Comparison of ENCODE assay signal across 8 cellular contexts in the genomic region with DNA sequence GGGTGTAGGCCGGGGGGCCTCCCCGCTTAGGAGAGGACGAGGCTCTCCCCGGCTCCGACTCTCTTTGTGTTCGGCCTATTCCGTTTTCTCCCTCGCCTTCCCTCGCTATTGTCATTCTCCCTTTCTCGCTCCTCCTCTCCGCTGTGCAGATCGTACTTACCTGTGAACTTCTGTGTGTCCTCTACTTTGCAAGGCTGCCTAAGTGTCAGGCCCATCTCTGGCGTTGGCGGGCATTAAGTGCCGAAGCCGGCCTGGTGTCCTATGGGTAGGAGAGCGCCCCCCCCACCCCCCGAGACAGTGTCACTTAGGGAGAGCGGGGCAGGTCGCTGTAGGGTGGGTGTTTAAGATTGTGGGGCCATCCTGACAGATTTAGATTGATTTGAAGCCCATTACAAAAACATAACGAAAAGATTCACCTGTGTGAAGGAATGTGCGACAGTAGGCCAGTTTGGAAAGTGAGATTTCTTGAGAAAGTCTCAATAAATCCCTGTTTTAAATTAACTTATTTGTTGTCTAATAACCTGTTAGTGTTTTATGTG. TPM values are rescaled to one million over a fixed set of nuclear protein-coding genes. Genes with fewer than 3 reads are reported as not detected.
A peak's percentile ranks its signal among the peaks of the same experiment; 100 is the strongest.
DNase-seq lines count a peak whose midpoint lies in the region; FAIRE-seq and TF ChIP-seq lines count a peak whose summit lies in the region.

No MANE protein-coding gene starts in this region.

- no peaks in the 10 kb centered on the region for H3K9me2 ChIP-seq in Karpas-422 (replicated peaks; ENCODE audit: insufficient read depth, low read length)

- H3K9ac ChIP-seq in Karpas-422 (ENCODE audit: low read length) (peak overlapping the region; percentile 95), duodenal mucosa (ENCODE audit: low read depth in 1 of 2, low read length in 2 of 2) (peak overlapping the region; percentile 90 to 97)

- FAIRE-seq in GM12892 (lab: Jason Lieb, UNC) = no peak
- no peak for FAIRE-seq in H54 (lab: Jason Lieb, UNC)

- H3K36me3 ChIP-seq in Karpas-422 (ENCODE audit: insufficient read depth, low read length) = peaks cover 55% of the 10 kb centered on the region
- peaks cover 17 to 26% of the 10 kb centered on the region in 2 donors for H3K36me3 ChIP-seq in duodenal mucosa (ENCODE audit: control insufficient read depth in 1 of 2, insufficient read depth in 2 of 2, low read length in 2 of 2)

- 0 out of 2 replicates have a peak, but pooled peaks cover 6% of the 10 kb centered on the region for H4K20me1 ChIP-seq in Karpas-422 (ENCODE audit: insufficient read depth, low read depth, low read length)

- peaks cover 18% of the 10 kb centered on the region for H3K4me1 ChIP-seq in Karpas-422 (ENCODE audit: low read length)
- H3K4me1 ChIP-seq in duodenal mucosa (ENCODE audit: control insufficient read depth in 1 of 2, insufficient read depth in 2 of 2, low read length in 2 of 2) = peaks cover 14 to 21% of the 10 kb centered on the region in 2 donors

- TF ChIP-seq POLR2A in GM12892 (IDR thresholded peaks at IDR 0.05; ENCODE audit: low read depth, low read length) = no peak
- peak; percentile 20; the same call in 1 of the 2 replicates for TF ChIP-seq POLR2A in H54 (IDR thresholded peaks at IDR 0.05; ENCODE audit: low read depth, low read length)

- H3K4me2 ChIP-seq in Karpas-422 (ENCODE audit: low read depth, low read length, poor library complexity, severe bottlenecking) = peak overlapping the region; percentile 81

- peaks cover 65% of the 10 kb centered on the region for H3K79me2 ChIP-seq in Karpas-422 (ENCODE audit: low read length)

- H3K27me3 ChIP-seq in Karpas-422 (ENCODE audit: low read length) = no peaks in the 10 kb centered on the region
- no peaks in the 10 kb centered on the region for H3K27me3 ChIP-seq in duodenal mucosa (ENCODE audit: control insufficient read depth in 1 of 2, insufficient read depth in 2 of 2, low read length in 2 of 2)

- H3K9me3 ChIP-seq in Karpas-422 (ENCODE audit: low read length) = peaks cover 8% of the 10 kb centered on the region
- H3K9me3 ChIP-seq in duodenal mucosa (ENCODE audit: control insufficient read depth in 1 of 2, low read length in 2 of 2) = peaks cover 6 to 14% of the 10 kb centered on the region in 2 donors

- peak; percentile 36 for DNase-seq in GM12892 (ENCODE audit: insufficient read length)
- no peak for DNase-seq in H54 (ENCODE audit: insufficient read length, low spot score)
- peak; percentile 79 for DNase-seq in Karpas-422
- peak; percentile 15 for DNase-seq in activated CD4-positive, alpha-beta T cell treated with anti-CD3 and anti-CD28 coated beads for 1 hour
- DNase-seq in lung microvascular endothelial cell (ENCODE audit: low read depth in 2 of 2) = peak; percentile 56 to 64
- DNase-seq in stimulated activated CD8-positive, alpha-beta memory T cell treated with anti-CD3 and anti-CD28 coated beads, Interleukin-2, amount 100 ng/mL, for 48 hours (ENCODE audit: low read depth in 2 of 2) = peak; percentile 11 to 14
- no peak for DNase-seq in dedifferentiated amniotic fluid mesenchymal stem cell (ENCODE audit: extremely low spot score)

- H3K27ac ChIP-seq in Karpas-422 (ENCODE audit: low read length) = peak overlapping the region; percentile 81
- H3K27ac ChIP-seq in duodenal mucosa (ENCODE audit: low read depth, low read length) = peak overlapping the region; percentile 92

- peak overlapping the region; percentile 91; the same call in 1 of the 2 replicates for H2AFZ ChIP-seq in Karpas-422 (ENCODE audit: low read length)

- H3K4me3 ChIP-seq in Karpas-422 (ENCODE audit: low read length) (peak overlapping the region; percentile 83), duodenal mucosa (ENCODE audit: low read depth in 1 of 2, low read length in 2 of 2) (peak overlapping the region; percentile 90 to 98)

RNA-seq across cellular contexts. Expression of gene RBM33, which starts 0.6 kb away (rescaled TPM):
- 23.5 TPM for polyA plus RNA-seq in GM12892 (2012; ENCODE audit: missing spikeins)
- 33.0 and 34.4 TPM in 2 replicates for total RNA-seq in Karpas-422 (2014; rRNA removed; shearing (Covaris generic); ENCODE audit: low replicate concordance)
- total RNA-seq in lung microvascular endothelial cell = 13.3 and 21.4 TPM in 2 replicates

Comparison
In these comparisons a context has a peak if more than half of its experiments do, and no peak if none do; other contexts are left out.
1. DNase-seq: peak in GM12892 (single experiment), Karpas-422 (single experiment), activated CD4-positive, alpha-beta T cell treated with anti-CD3 and anti-CD28 coated beads for 1 hour (single experiment), lung microvascular endothelial cell (2 of 2) and stimulated activated CD8-positive, alpha-beta memory T cell treated with anti-CD3 and anti-CD28 coated beads, Interleukin-2, amount 100 ng/mL, for 48 hours (2 of 2); none in H54 (single experiment) and dedifferentiated amniotic fluid mesenchymal stem cell (single experiment).